8 cellular contexts compared by ENCODE assay signal in the genomic region with DNA sequence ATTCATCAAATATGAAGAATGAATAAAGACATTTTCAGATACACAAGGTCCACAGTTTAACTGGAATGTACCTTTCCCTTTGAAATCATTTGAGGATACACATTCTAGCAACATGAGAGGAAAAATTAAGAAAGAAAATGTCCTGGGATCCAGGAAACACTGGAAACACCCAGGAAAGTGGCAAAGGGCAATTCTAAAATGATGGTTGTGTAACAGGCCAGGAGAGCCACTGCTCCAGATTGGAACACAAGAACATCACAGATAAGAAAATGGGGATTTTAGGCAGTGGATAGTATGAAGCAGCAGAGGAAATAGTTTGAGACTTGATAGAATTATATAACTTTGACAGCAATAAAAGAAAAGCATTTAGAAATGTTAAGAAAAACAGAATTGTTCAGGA. TPM values are rescaled to one million over a fixed set of nuclear protein-coding genes. Genes with fewer than 3 reads are reported as not detected.
"Had no signal": no experiment of that assay in that cellular context is flagged by ENCODE, and none has a peak within 500 bp of the region (broad histone marks: within the 10 kb centered on the region; RNA-seq: fewer than 3 reads in every experiment).

No MANE protein-coding gene starts in this region.

- DNase-seq: GM23248, GOT3, H7, HFFc6, IMR-90 had no signal

- H3K27ac Mint-ChIP-seq: HFFc6 had no signal

- H3K9me3 Mint-ChIP-seq: HFFc6 had no signal

- H3K4me3 Mint-ChIP-seq: HFFc6 had no signal

- ATAC-seq: HCT116, K562 had no signal

- FAIRE-seq: K562 had no signal

RNA-seq across cellular contexts. Expression of gene GRIK4, which starts 56.1 kb away (rescaled TPM):
- total RNA-seq: GM23248, HFFc6, HT1080, K562 had no signal
